14 cellular contexts compared by ENCODE assay signal in genomic region chr3:12444582-12445468, GRCh38. TPM values are rescaled to one million over a fixed set of nuclear protein-coding genes. Genes with fewer than 3 reads are reported as not detected.
A peak's percentile ranks its signal among the peaks of the same experiment; 100 is the strongest.
DNase-seq lines count a peak whose midpoint lies in the region; ATAC-seq and TF ChIP-seq lines count a peak whose summit lies in the region.
"Had no signal": no experiment of that assay in that cellular context is flagged by ENCODE, and none has a peak within 500 bp of the region (broad histone marks: within the 10 kb centered on the region; RNA-seq: fewer than 3 reads in every experiment).

No MANE protein-coding gene starts in this region.

- dilution Hi-C loops in mammary epithelial cell (cut with HindIII; ENCODE audit: low sequenced_read_pairs), result no loop called here

- H3K36me3 ChIP-seq in Caco-2 (ENCODE audit: control insufficient read depth, insufficient read depth, low read length) (no peaks in the 10 kb centered on the region), HUES48 (ENCODE audit: control insufficient read depth, insufficient read depth, low read length) (no peaks in the 10 kb centered on the region), mammary epithelial cell (ENCODE audit: insufficient read depth, low read length) (no peaks in the 10 kb centered on the region), mucosa of descending colon (ENCODE audit: low read depth) (no peaks in the 10 kb centered on the region), SJCRH30 (no peaks in the 10 kb centered on the region)
- H3K36me3 ChIP-seq: SJSA1 had no signal

- CTCF ChIA-PET in Caco-2 (lab: Charles Lee), result no interaction called here
- CTCF ChIA-PET in mammary epithelial cell (lab: Charles Lee; ENCODE audit: low non-redundant PET), result no interaction called here

- no peaks in the 10 kb centered on the region for H3K79me2 ChIP-seq in mammary epithelial cell (ENCODE audit: insufficient read depth, low read length)

- H3K9me3 Mint-ChIP-seq in Caco-2 (ENCODE audit: unreplicated experiment), result no peaks in the 10 kb centered on the region
- H3K9me3 Mint-ChIP-seq in stimulated activated memory B cell treated with anti-CD40 and anti-IgM and Interleukin-4, amounts not matched to agents 10 μg/mL and 1 μg/mL and 100 μg/mL, for 72 hours, result peaks cover 3% of the 10 kb centered on the region

- POLR2A ChIA-PET in Caco-2 (lab: Charles Lee), result interaction anchor here (0.9 kb wide), 1 partner anchor 35 kb away, joined by 7 read pairs; no protein-coding TSS in a partner anchor

- 50% methylated on average over 17 of the region's 24 CpGs for WGBS in mammary epithelial cell (ENCODE audit: low coverage, missing lambda C conversion rate)

- no TSS peak for BruUV-seq in Caco-2 (replicated peaks; lab: Mats Ljungman, UMichigan)
- no TSS peak for BruUV-seq in mammary epithelial cell (replicated peaks; lab: Mats Ljungman, UMichigan)

- H3K27ac ChIP-seq in HUES48 (ENCODE audit: low read depth, low read length), result peak overlapping the region; percentile 45
- no peak overlapping the region for H3K27ac ChIP-seq in mammary epithelial cell (ENCODE audit: insufficient read depth, low read depth, low read length)
- no peak overlapping the region for H3K27ac ChIP-seq in SJCRH30
- H3K27ac ChIP-seq: C4-2B, KMS-11, SJSA1 had no signal

- H3K9ac ChIP-seq in HUES48 (ENCODE audit: low read depth, low read length) (0 out of 2 replicates have a peak overlapping the region, but pooled peaks have one; percentile 1), mammary epithelial cell (ENCODE audit: insufficient read depth, low read length) (no peak overlapping the region)
- H3K9ac ChIP-seq: KMS-11 had no signal

- intact Hi-C loops in Caco-2 (cut with micrococcal nuclease; ENCODE audit: unreplicated experiment), result loop anchor here (1.0 to 10.0 kb wide), 5 partner anchors 20 to 160 kb away; partner anchors contain the start of gene PPARG
- intact Hi-C loops in mammary epithelial cell (cut with micrococcal nuclease), result no loop called here
- intact Hi-C loops in mucosa of descending colon (cut with DNase I, micrococcal nuclease), result no loop called here

- peak overlapping the region; percentile 72 for H3K4me3 Mint-ChIP-seq in Caco-2 (ENCODE audit: unreplicated experiment)
- no peak overlapping the region for H3K4me3 Mint-ChIP-seq in stimulated activated memory B cell treated with anti-CD40 and anti-IgM and Interleukin-4, amounts not matched to agents 10 μg/mL and 1 μg/mL and 100 μg/mL, for 72 hours

- H3K27me3 ChIP-seq in Caco-2 (replicated peaks; ENCODE audit: control insufficient read depth, insufficient read depth, low read length), result no peaks in the 10 kb centered on the region
- no peaks in the 10 kb centered on the region; the same call in 1 of the 2 replicates for H3K27me3 ChIP-seq in HUES48 (ENCODE audit: control insufficient read depth, insufficient read depth, low read length)
- no peaks in the 10 kb centered on the region for H3K27me3 ChIP-seq in mammary epithelial cell (ENCODE audit: insufficient read depth, low read length)
- H3K27me3 ChIP-seq in SJCRH30, result peaks cover 12% of the 10 kb centered on the region; the same call in 1 of the 2 replicates
- H3K27me3 ChIP-seq: SJSA1 had no signal

- ATAC-seq in mucosa of descending colon, result peak; percentile 89
- ATAC-seq in HG02884 (IDR thresholded peaks at IDR 0.05; ENCODE audit: unreplicated experiment), result no peak
- ATAC-seq in stimulated activated memory B cell treated with anti-CD40 and anti-IgM and Interleukin-4, amounts not matched to agents 10 μg/mL and 1 μg/mL and 100 μg/mL, for 72 hours, result no peak
- ATAC-seq: left lobe of liver had no signal

- H3K4me1 Mint-ChIP-seq in Caco-2 (ENCODE audit: low read depth, unreplicated experiment), result peaks cover 40% of the 10 kb centered on the region
- no peaks in the 10 kb centered on the region for H3K4me1 Mint-ChIP-seq in stimulated activated memory B cell treated with anti-CD40 and anti-IgM and Interleukin-4, amounts not matched to agents 10 μg/mL and 1 μg/mL and 100 μg/mL, for 72 hours

- H3K4me3 ChIP-seq in Caco-2 (ENCODE audit: low read depth, low read length) (no peak overlapping the region), HUES48 (ENCODE audit: low read depth, low read length) (peak overlapping the region; percentile 3; the same call in 1 of the 2 replicates), mammary epithelial cell (replicated peaks in 1 of 3; ENCODE audit: insufficient read depth in 1 of 3, low read depth in 2 of 3, low read length in 3 of 3) (no peak overlapping the region), mucosa of descending colon (no peak overlapping the region), SJCRH30 (no peak overlapping the region)
- H3K4me3 ChIP-seq: SJSA1 had no signal

- H2AFZ ChIP-seq in mammary epithelial cell (ENCODE audit: low read depth, low read length), result peak overlapping the region; percentile 40

- H4K20me1 ChIP-seq in mammary epithelial cell (ENCODE audit: insufficient read depth, low read length), result no peaks in the 10 kb centered on the region

- H3K27ac Mint-ChIP-seq in Caco-2 (ENCODE audit: unreplicated experiment), result peak overlapping the region; percentile 92
- H3K27ac Mint-ChIP-seq in stimulated activated memory B cell treated with anti-CD40 and anti-IgM and Interleukin-4, amounts not matched to agents 10 μg/mL and 1 μg/mL and 100 μg/mL, for 72 hours, result no peak overlapping the region

- TF ChIP-seq CTCF in Caco-2 (IDR thresholded peaks at IDR 0.05; ENCODE audit: insufficient read depth in 1 of 2, low read depth in 1 of 2, low read length in 1 of 2, severe bottlenecking in 1 of 2, unreplicated experiment in 1 of 2) (no peak), mammary epithelial cell (conservative IDR thresholded peaks at IDR 0.05 in 1 of 2, IDR thresholded peaks at IDR 0.05 in 1 of 2; ENCODE audit: extremely low read depth in 1 of 2, insufficient read depth in 1 of 2, low read depth in 1 of 2, low read length in 2 of 2) (no peak), mucosa of descending colon (IDR thresholded peaks at IDR 0.05) (no peak)

- peaks cover 37% of the 10 kb centered on the region for H3K4me1 ChIP-seq in Caco-2
- H3K4me1 ChIP-seq in HUES48 (ENCODE audit: control insufficient read depth, insufficient read depth, low read length), result peaks cover 11% of the 10 kb centered on the region
- H3K4me1 ChIP-seq in mammary epithelial cell (ENCODE audit: insufficient read depth, low read length), result peaks cover 7% of the 10 kb centered on the region
- H3K4me1 ChIP-seq in mucosa of descending colon (ENCODE audit: low read depth), result peaks cover 40% of the 10 kb centered on the region
- H3K4me1 ChIP-seq in SJCRH30, result peaks cover 11% of the 10 kb centered on the region; the same call in 1 of the 2 replicates
- H3K4me1 ChIP-seq: SJSA1 had no signal

- H3K4me2 ChIP-seq in mammary epithelial cell (ENCODE audit: insufficient read depth, low read depth, low read length), result no peak overlapping the region
- H3K4me2 ChIP-seq: KMS-11 had no signal

- in situ Hi-C loops in mammary epithelial cell (cut with MboI; ENCODE audit: low sequenced_read_pairs in 2 of 2), result no loop called here

- DNase-seq in Caco-2 (peak; percentile 80 to 94), mammary epithelial cell (peak; percentile 76), mucosa of descending colon (peak; percentile 84 to 90 (median 89)), HCEC 1CT (no peak), SJCRH30 (no peak)
- DNase-seq: activated CD4-positive, alpha-beta T cell treated with anti-CD3 and anti-CD28 coated beads, Interleukin-2, amount 50 U/mL, for 4 hours; amniotic stem cell had no signal

- H3K27me3 Mint-ChIP-seq in Caco-2 (ENCODE audit: insufficient read depth, unreplicated experiment), result no peaks in the 10 kb centered on the region
- H3K27me3 Mint-ChIP-seq in stimulated activated memory B cell treated with anti-CD40 and anti-IgM and Interleukin-4, amounts not matched to agents 10 μg/mL and 1 μg/mL and 100 μg/mL, for 72 hours, result peaks cover 36% of the 10 kb centered on the region

- peaks cover 15% of the 10 kb centered on the region for H3K36me3 Mint-ChIP-seq in Caco-2 (ENCODE audit: insufficient read depth, unreplicated experiment)
- H3K36me3 Mint-ChIP-seq in stimulated activated memory B cell treated with anti-CD40 and anti-IgM and Interleukin-4, amounts not matched to agents 10 μg/mL and 1 μg/mL and 100 μg/mL, for 72 hours, result no peaks in the 10 kb centered on the region

- H3K9me3 ChIP-seq in Caco-2 (no peaks in the 10 kb centered on the region), HUES48 (ENCODE audit: control insufficient read depth, insufficient read depth, low read length) (no peaks in the 10 kb centered on the region), mammary epithelial cell (replicated peaks; ENCODE audit: insufficient read depth, low read length) (no peaks in the 10 kb centered on the region), mucosa of descending colon (no peaks in the 10 kb centered on the region), SJCRH30 (replicated peaks) (no peaks in the 10 kb centered on the region)
- H3K9me3 ChIP-seq: SJSA1 had no signal

RNA-seq across cellular contexts. Expression of gene TSEN2, which starts 39.5 kb away (rescaled TPM):
- total RNA-seq in Caco-2 (2022), result 18.3 and 19.6 TPM in 2 replicates
- 10 to 100 TPM; 16.0 to 24.6 TPM for total RNA-seq in mammary epithelial cell
- 14.6 TPM for polyA plus RNA-seq in mammary epithelial cell
- 30.1 TPM for polyA minus RNA-seq in mammary epithelial cell
- 10 to 100 TPM; 18.2 to 29.7 (median 28.8) TPM for total RNA-seq in mucosa of descending colon
- 16.6 and 17.2 TPM in 2 replicates for total RNA-seq in SJCRH30 (2014; rRNA removed; shearing (Covaris generic))

Comparison
In these comparisons a context has a peak if more than half of its experiments do, and no peak if none do; other contexts are left out.
1. DNase-seq: peak in Caco-2 (2 of 2), mammary epithelial cell (single experiment) and mucosa of descending colon (3 of 3); none in HCEC 1CT (single experiment) and SJCRH30 (0 of 2).